8 cellular contexts compared by ENCODE assay signal in the genomic region with DNA sequence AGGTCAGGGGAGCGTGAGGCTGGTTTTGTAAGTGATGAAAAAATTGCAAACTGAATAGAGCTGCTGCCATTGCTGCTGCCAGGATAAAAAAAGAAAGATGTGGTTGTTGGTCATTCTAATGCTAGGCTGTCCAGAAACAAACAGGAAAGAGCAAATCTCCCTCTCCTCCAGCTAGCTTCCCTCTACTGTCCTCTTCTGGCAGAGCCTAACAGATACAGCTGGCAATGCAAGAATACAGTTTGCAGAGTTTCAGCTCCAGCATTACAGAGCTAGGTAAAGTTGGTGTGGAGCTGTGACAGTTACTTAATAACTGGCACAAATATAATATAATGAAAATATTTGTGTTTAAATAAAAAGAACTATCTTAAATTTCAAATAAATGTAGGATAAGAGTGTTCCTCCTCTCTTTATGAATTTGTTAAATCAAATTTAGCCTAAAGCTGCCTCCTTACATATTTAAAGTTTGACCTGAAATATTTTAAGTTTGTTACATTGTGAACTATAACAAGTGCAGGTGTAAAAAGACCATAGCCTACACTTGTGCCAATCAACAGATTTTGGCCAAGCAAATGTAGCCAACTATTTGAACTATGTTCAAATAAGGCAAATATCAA.
DNase-seq lines count a peak whose midpoint lies in the region; ATAC-seq lines count a peak whose summit lies in the region.

No MANE protein-coding gene starts in this region.

- DNase-seq in DMS53 treated with DMSO at 0.1 percent for 48 hours (lab: John Stamatoyannopoulos, UW; ENCODE audit: unreplicated experiment) (peak; percentile 17), OCI-M1 (lab: John Stamatoyannopoulos, UW) (peak; percentile 91), iPS-NIHi7 (ENCODE audit: extremely low spot score) (peak; percentile 69), NCI-H1930 (lab: John Stamatoyannopoulos, UW) (no peak), T-helper 1 cell (no peak)

- ATAC-seq in GM21825 (IDR thresholded peaks at IDR 0.05; ENCODE audit: unreplicated experiment) (peak; percentile 77), GM19467 (IDR thresholded peaks at IDR 0.05; ENCODE audit: unreplicated experiment) (no peak), HG03442 (IDR thresholded peaks at IDR 0.05; ENCODE audit: unreplicated experiment) (no peak)

Comparison
In these comparisons a context has a peak if more than half of its experiments do, and no peak if none do; other contexts are left out.
1. DNase-seq: peak in DMS53 treated with DMSO at 0.1 percent for 48 hours (single experiment), OCI-M1 (single experiment) and iPS-NIHi7 (single experiment); none in NCI-H1930 (0 of 2) and T-helper 1 cell (0 of 5).